In genomic region chr16:88262858-88263563, GRCh38 we compare ENCODE assay signal across 8 cellular contexts.
DNase-seq lines count a peak whose midpoint lies in the region; TF ChIP-seq lines count a peak whose summit lies in the region.
"Not testable (repeated sequence)": the region's sequence is repeated elsewhere in the genome, so short reads cannot be mapped to it uniquely, and the experiment has no call there.

No MANE protein-coding gene starts in this region.

- peak overlapping the region; percentile 65 for H3K14ac ChIP-seq in trophoblast cell (ENCODE audit: low read length)

- WGBS in trophoblast cell (ENCODE audit: extremely low coverage, insufficient coverage, insufficient read length): no CpG with 5 or more reads among the region's 34 CpGs
- WGBS in stomach, 5 donors: 67 to 75% (median 73%) methylated on average over 30 to 34 of the region's 34 CpGs

- not testable (repeated sequence) for H3K36me3 Mint-ChIP-seq in glutamatergic neuron (ENCODE audit: unreplicated experiment)

- H3K36me3 ChIP-seq in BLaER1 treated with 17β-estradiol and CSF1 and Interleukin-3, amounts not matched to agents 10 nM and 100 nM; trophoblast cell (ENCODE audit: control insufficient read depth in 1 of 2, insufficient read depth in 2 of 2, low read length in 2 of 2); stomach: not testable (repeated sequence)

- not testable (repeated sequence) for TF ChIP-seq CTCF in choroid plexus epithelial cell (conservative IDR thresholded peaks at IDR 0.05; ENCODE audit: low read depth, low read length); glutamatergic neuron (IDR thresholded peaks at IDR 0.05; ENCODE audit: partially characterized antibody, unreplicated experiment); stomach (IDR thresholded peaks at IDR 0.05)

- H3K79me1 ChIP-seq in trophoblast cell (ENCODE audit: low read length): peaks cover 36% of the 10 kb centered on the region

- DNase-seq in HEK293T (ENCODE audit: extremely low spot score): peak; percentile 34
- peak; percentile 55 for DNase-seq in SK-N-DZ (ENCODE audit: low spot score)
- DNase-seq in choroid plexus epithelial cell (ENCODE audit: low read depth): peak; percentile 69
- DNase-seq in glutamatergic neuron: peak; percentile 71
- DNase-seq in left kidney (ENCODE audit: low read depth, low spot score): peak; percentile 84
- not testable (repeated sequence) for DNase-seq in trophoblast cell, stomach

- H3K27ac ChIP-seq in BLaER1 treated with 17β-estradiol and CSF1 and Interleukin-3, amounts not matched to agents 10 nM and 100 nM: peak overlapping the region in 6 of 11 experiments; percentile 25 to 44 (median 35); a peak in 6 of 22 replicates
- not testable (repeated sequence) for H3K27ac ChIP-seq in trophoblast cell (ENCODE audit: low read depth, low read length)
- peak overlapping the region in 4 of 5 donors; percentile 9 to 80 (median 46) for H3K27ac ChIP-seq in stomach

- not testable (repeated sequence) for H4K20me1 ChIP-seq in BLaER1 treated with 17β-estradiol and CSF1 and Interleukin-3, amounts not matched to agents 10 nM and 100 nM

- peak overlapping the region; percentile 48 to 86 (median 77) for H3K4me2 ChIP-seq in BLaER1 treated with 17β-estradiol and CSF1 and Interleukin-3, amounts not matched to agents 10 nM and 100 nM
- not testable (repeated sequence) for H3K4me2 ChIP-seq in trophoblast cell (ENCODE audit: low read length)

- H3K27me3 ChIP-seq in BLaER1 treated with 17β-estradiol and CSF1 and Interleukin-3, amounts not matched to agents 10 nM and 100 nM: peaks cover 22 to 46% (median 28%) of the 10 kb centered on the region in 11 experiments
- not testable (repeated sequence) for H3K27me3 ChIP-seq in trophoblast cell (ENCODE audit: insufficient read depth, low read length)
- peaks cover 0 to 20% (median 7%) of the 10 kb centered on the region in 3 donors for H3K27me3 ChIP-seq in stomach

- H3K4ac ChIP-seq in trophoblast cell (ENCODE audit: low read depth, low read length): not testable (repeated sequence)

- H3K79me2 ChIP-seq in trophoblast cell (ENCODE audit: control insufficient read depth, insufficient read depth, low read length, poor library complexity): not testable (repeated sequence)

- peak overlapping the region in 1 of 10 experiments; percentile 38; a peak in 2 of 20 replicates for H3K4me3 ChIP-seq in BLaER1 treated with 17β-estradiol and CSF1 and Interleukin-3, amounts not matched to agents 10 nM and 100 nM
- H3K4me3 ChIP-seq in choroid plexus epithelial cell (ENCODE audit: low read depth, low read length); trophoblast cell (ENCODE audit: low read depth, low read length); stomach: not testable (repeated sequence)

- peak overlapping the region; percentile 81 for H2BK12ac ChIP-seq in trophoblast cell (ENCODE audit: low read length)

- H3K9me3 ChIP-seq in BLaER1 treated with 17β-estradiol and CSF1 and Interleukin-3, amounts not matched to agents 10 nM and 100 nM (replicated peaks in 1 of 11); trophoblast cell (ENCODE audit: insufficient read depth, low read depth, low read length); stomach: not testable (repeated sequence)

- POLR2A ChIA-PET in HEK293T (lab: Yijun Ruan, JAX): interaction anchor here (1.1 kb wide), 1 partner anchor 66 kb away, joined by 3 read pairs; no protein-coding TSS in a partner anchor

- H3K4me3 Mint-ChIP-seq in glutamatergic neuron (ENCODE audit: unreplicated experiment): peak overlapping the region; percentile 6

- intact Hi-C loops in stomach (cut with DNase I; ENCODE audit: low total_unique reads): not testable (repeated sequence)

- peak overlapping the region; percentile 29 for H2BK5ac ChIP-seq in trophoblast cell (ENCODE audit: low read depth, low read length, poor library complexity)

- peak overlapping the region in 3 of 11 experiments; percentile 7 to 50 (median 42); a peak in 4 of 22 replicates for H3K9ac ChIP-seq in BLaER1 treated with 17β-estradiol and CSF1 and Interleukin-3, amounts not matched to agents 10 nM and 100 nM
- H3K9ac ChIP-seq in trophoblast cell (ENCODE audit: low read length): not testable (repeated sequence)

- not testable (repeated sequence) for H2AFZ ChIP-seq in trophoblast cell (ENCODE audit: insufficient read depth, low read length, poor library complexity)

- peaks cover 18% of the 10 kb centered on the region for H3K4me1 Mint-ChIP-seq in glutamatergic neuron (ENCODE audit: low read depth, unreplicated experiment)

- H4K91ac ChIP-seq in trophoblast cell (ENCODE audit: low read depth, low read length): peak overlapping the region; percentile 83

- peak overlapping the region; percentile 56 for H3K18ac ChIP-seq in trophoblast cell (ENCODE audit: low read length)

- peak overlapping the region; percentile 62 for H4K8ac ChIP-seq in trophoblast cell (ENCODE audit: low read depth, low read length)

- H2AK5ac ChIP-seq in trophoblast cell (ENCODE audit: low read length): peak overlapping the region; percentile 55

- H3K27ac Mint-ChIP-seq in glutamatergic neuron (ENCODE audit: unreplicated experiment): peak overlapping the region; percentile 43

- not testable (repeated sequence) for H3K23ac ChIP-seq in trophoblast cell (ENCODE audit: low read length)

- not testable (repeated sequence) for TF ChIP-seq POLR2A in stomach (IDR thresholded peaks at IDR 0.05)

- CTCF ChIA-PET in HEK293T (lab: Yijun Ruan, JAX): not testable (repeated sequence)

- not testable (repeated sequence) for H3K9me3 Mint-ChIP-seq in glutamatergic neuron (ENCODE audit: unreplicated experiment)

- H4K12ac ChIP-seq in trophoblast cell (ENCODE audit: low read depth, low read length): not testable (repeated sequence)

- TF ChIP-seq EP300 in stomach (IDR thresholded peaks at IDR 0.05): not testable (repeated sequence)

- peaks cover 42 to 61% (median 57%) of the 10 kb centered on the region in 10 experiments for H3K4me1 ChIP-seq in BLaER1 treated with 17β-estradiol and CSF1 and Interleukin-3, amounts not matched to agents 10 nM and 100 nM
- H3K4me1 ChIP-seq in trophoblast cell (ENCODE audit: control insufficient read depth in 1 of 2, insufficient read depth in 2 of 2, low read length in 2 of 2) (peaks cover 30 to 39% of the 10 kb centered on the region in 2 experiments), stomach (peaks cover 12 to 47% (median 29%) of the 10 kb centered on the region in 4 donors)

- not testable (repeated sequence) for H3K27me3 Mint-ChIP-seq in glutamatergic neuron (ENCODE audit: unreplicated experiment)

- H2BK120ac ChIP-seq in trophoblast cell (ENCODE audit: insufficient read depth, low read length, poor library complexity): peak overlapping the region; percentile 61
